ENCODE assay signal across 1 cellular context in genomic region chr7:47451851-47452205, GRCh38.
TF ChIP-seq lines count a peak whose summit lies in the region.

No MANE protein-coding gene starts in this region.

TF ChIP-seq in GM23338, 12 proteins besides CTCF, POLR2A, EP300 and RAD21 (continued from another document):
- TF ChIP-seq ZNF462 (CRISPR knock-in tag; IDR thresholded peaks at IDR 0.05) (no peak), NANOG (IDR thresholded peaks at IDR 0.05; ENCODE audit: borderline replicate concordance) (no peak), EZH2 (IDR thresholded peaks at IDR 0.05; ENCODE audit: low read depth, unreplicated experiment) (no peak), STAT1 (IDR thresholded peaks at IDR 0.05; ENCODE audit: unreplicated experiment) (no peak)
- TF ChIP-seq, protein P1, sequence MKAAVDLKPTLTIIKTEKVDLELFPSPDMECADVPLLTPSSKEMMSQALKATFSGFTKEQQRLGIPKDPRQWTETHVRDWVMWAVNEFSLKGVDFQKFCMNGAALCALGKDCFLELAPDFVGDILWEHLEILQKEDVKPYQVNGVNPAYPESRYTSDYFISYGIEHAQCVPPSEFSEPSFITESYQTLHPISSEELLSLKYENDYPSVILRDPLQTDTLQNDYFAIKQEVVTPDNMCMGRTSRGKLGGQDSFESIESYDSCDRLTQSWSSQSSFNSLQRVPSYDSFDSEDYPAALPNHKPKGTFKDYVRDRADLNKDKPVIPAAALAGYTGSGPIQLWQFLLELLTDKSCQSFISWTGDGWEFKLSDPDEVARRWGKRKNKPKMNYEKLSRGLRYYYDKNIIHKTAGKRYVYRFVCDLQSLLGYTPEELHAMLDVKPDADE (IDR thresholded peaks at IDR 0.05) = no peak
